ENCODE assay signal across 8 cellular contexts in genomic region chr6:127266178-127266891, GRCh38. TPM values are rescaled to one million over a fixed set of nuclear protein-coding genes. Genes with fewer than 3 reads are reported as not detected.
DNase-seq lines count a peak whose midpoint lies in the region; ATAC-seq and TF ChIP-seq lines count a peak whose summit lies in the region.

A gene with protein sequence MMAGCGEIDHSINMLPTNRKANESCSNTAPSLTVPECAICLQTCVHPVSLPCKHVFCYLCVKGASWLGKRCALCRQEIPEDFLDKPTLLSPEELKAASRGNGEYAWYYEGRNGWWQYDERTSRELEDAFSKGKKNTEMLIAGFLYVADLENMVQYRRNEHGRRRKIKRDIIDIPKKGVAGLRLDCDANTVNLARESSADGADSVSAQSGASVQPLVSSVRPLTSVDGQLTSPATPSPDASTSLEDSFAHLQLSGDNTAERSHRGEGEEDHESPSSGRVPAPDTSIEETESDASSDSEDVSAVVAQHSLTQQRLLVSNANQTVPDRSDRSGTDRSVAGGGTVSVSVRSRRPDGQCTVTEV (plus strand): TSS chr6:127266864. CDS start chr6:127280339, 13,475 bp downstream.

- peak; percentile 93 for TF ChIP-seq CTCF in OCI-LY1 (IDR thresholded peaks at IDR 0.05; ENCODE audit: low read length)

- peak within 1 kb of the TSS; percentile 96 for H3K9ac ChIP-seq in HUES64 (ENCODE audit: low read depth, low read length)
- peak within 1 kb of the TSS; percentile 87 for H3K9ac ChIP-seq in OCI-LY1 (ENCODE audit: low read length)
- peak within 1 kb of the TSS; percentile 96 to 97 for H3K9ac ChIP-seq in mucosa of rectum (ENCODE audit: low read depth in 1 of 2, low read length in 2 of 2)

- WGBS in HUES64: under 1% methylated on average over 39 of the region's 40 CpGs
- 0% methylated on average over 39 to 40 of the region's 40 CpGs for WGBS in esophagus, 2 donors

- peaks cover 24% of the 10 kb centered on the region for H3K4me1 ChIP-seq in HUES64 (ENCODE audit: insufficient read depth, low read length)
- H3K4me1 ChIP-seq in OCI-LY1 (ENCODE audit: insufficient read depth, low read length, severe bottlenecking): peaks cover 25% of the 10 kb centered on the region
- H3K4me1 ChIP-seq in esophagus (ENCODE audit: control insufficient read depth in 2 of 2, insufficient read depth in 2 of 2, low read length in 1 of 2): no peaks in the 10 kb centered on the region
- peaks cover 12 to 15% of the 10 kb centered on the region in 2 donors for H3K4me1 ChIP-seq in mucosa of rectum (ENCODE audit: control insufficient read depth in 2 of 2, insufficient read depth in 2 of 2, low read length in 2 of 2)

- peak within 1 kb of the TSS; percentile 80 for H3K4me3 ChIP-seq in HUES64 (ENCODE audit: low read length)
- H3K4me3 ChIP-seq in OCI-LY1 (ENCODE audit: low read depth, low read length, poor library complexity, severe bottlenecking): peak within 1 kb of the TSS; percentile 85
- peak within 1 kb of the TSS; percentile 92 to 97 for H3K4me3 ChIP-seq in esophagus (ENCODE audit: low read depth in 1 of 2, low read length in 2 of 2)
- H3K4me3 ChIP-seq in mucosa of rectum (ENCODE audit: low read length in 2 of 2): peak within 1 kb of the TSS; percentile 93 to 96

- H3K9me3 ChIP-seq in HUES64 (ENCODE audit: insufficient read depth, low read depth, low read length): no peaks in the 10 kb centered on the region
- H3K9me3 ChIP-seq in OCI-LY1 (ENCODE audit: low read length): no peaks in the 10 kb centered on the region
- no peaks in the 10 kb centered on the region for H3K9me3 ChIP-seq in esophagus (ENCODE audit: control insufficient read depth in 2 of 2, insufficient read depth in 1 of 2, low read depth in 1 of 2, low read length in 1 of 2)
- no peaks in the 10 kb centered on the region for H3K9me3 ChIP-seq in mucosa of rectum (ENCODE audit: control insufficient read depth in 2 of 2, low read length in 2 of 2)

- H3K27ac ChIP-seq in HUES64 (ENCODE audit: low read depth, low read length): peak within 1 kb of the TSS; percentile 90
- peak within 1 kb of the TSS; percentile 92 for H3K27ac ChIP-seq in OCI-LY1 (ENCODE audit: low read depth, low read length, poor library complexity, severe bottlenecking)
- peak within 1 kb of the TSS; percentile 100 for H3K27ac ChIP-seq in esophagus (ENCODE audit: low read depth in 2 of 2, low read length in 1 of 2)
- peak within 1 kb of the TSS; percentile 98 to 99 for H3K27ac ChIP-seq in mucosa of rectum (ENCODE audit: low read depth in 2 of 2, low read length in 2 of 2)

- 0 out of 2 replicates have a peak, but pooled peaks cover 3% of the 10 kb centered on the region for H3F3A ChIP-seq in OCI-LY1 (ENCODE audit: insufficient read depth, low read length)

- H3K36me3 ChIP-seq in HUES64 (ENCODE audit: insufficient read depth, low read length): no peaks in the 10 kb centered on the region
- H3K36me3 ChIP-seq in OCI-LY1 (ENCODE audit: insufficient read depth, low read length): no peaks in the 10 kb centered on the region
- H3K36me3 ChIP-seq in esophagus (ENCODE audit: control insufficient read depth in 2 of 2, insufficient read depth in 2 of 2, low read length in 1 of 2): no peaks in the 10 kb centered on the region
- H3K36me3 ChIP-seq in mucosa of rectum (ENCODE audit: control insufficient read depth in 2 of 2, insufficient read depth in 2 of 2, low read length in 2 of 2): no peaks in the 10 kb centered on the region

- peak within 1 kb of the TSS; percentile 90 for H2AFZ ChIP-seq in OCI-LY1 (ENCODE audit: low read length)

- H3K27me3 ChIP-seq in HUES64 (ENCODE audit: insufficient read depth, low read length) (no peaks in the 10 kb centered on the region), OCI-LY1 (ENCODE audit: insufficient read depth, low read length) (no peaks in the 10 kb centered on the region), esophagus (ENCODE audit: control insufficient read depth in 1 of 2, insufficient read depth in 2 of 2, low read length in 2 of 2) (no peaks in the 10 kb centered on the region), mucosa of rectum (ENCODE audit: control insufficient read depth in 2 of 2, insufficient read depth in 2 of 2, low read length in 2 of 2) (no peaks in the 10 kb centered on the region)

- peak; percentile 82 for ATAC-seq in GM21515 (IDR thresholded peaks at IDR 0.05; ENCODE audit: unreplicated experiment)

- H3K79me2 ChIP-seq in OCI-LY1 (ENCODE audit: insufficient read depth, low read length): peaks cover 38% of the 10 kb centered on the region

- peak within 1 kb of the TSS; percentile 82 for H3K4me2 ChIP-seq in OCI-LY1 (ENCODE audit: low read length)

- DNase-seq in DMS 273 (lab: John Stamatoyannopoulos, UW; ENCODE audit: unreplicated experiment): peak; percentile 94
- DNase-seq in activated T-cell treated with anti-CD3 and anti-CD28 coated beads for 48 hours (ENCODE audit: low read depth): peak; percentile 70
- DNase-seq in stimulated activated CD8-positive, alpha-beta memory T cell treated with anti-CD3 and anti-CD28 coated beads, Interleukin-4, amount 100 ng/mL, for 4 hours (ENCODE audit: low read depth in 2 of 2, low spot score in 1 of 2): peak; percentile 39 to 41

- no peaks in the 10 kb centered on the region for H3K9me2 ChIP-seq in OCI-LY1 (ENCODE audit: low read depth, low read length)

- H4K20me1 ChIP-seq in OCI-LY1 (ENCODE audit: insufficient read depth, low read length): no peaks in the 10 kb centered on the region

RNA-seq across cellular contexts. Expression of the gene that starts here (rescaled TPM):
- polyA plus RNA-seq in HUES64 (2013, experiment 1 of 2): 24.6 TPM
- polyA plus RNA-seq in HUES64 (2013, experiment 2 of 2): 27.1 TPM
- polyA plus RNA-seq in esophagus: 10 to 100 TPM; 16.1 to 17.9 TPM

Comparison
In these comparisons a context has a peak if more than half of its experiments do, and no peak if none do; other contexts are left out.
1. Peak in every context shown above with its lines: DNase-seq, ATAC-seq, H3K4me3 ChIP-seq and H3K27ac ChIP-seq.
2. DNase-seq: peak in every context shown above with its lines; median percentile 94 in DMS 273; 70 in activated T-cell treated with anti-CD3 and anti-CD28 coated beads for 48 hours; 40 in stimulated activated CD8-positive, alpha-beta memory T cell treated with anti-CD3 and anti-CD28 coated beads, Interleukin-4, amount 100 ng/mL, for 4 hours.